ENCODE assay signal across 8 cellular contexts in genomic region chr3:111859974-111860859, GRCh38. TPM values are rescaled to one million over a fixed set of nuclear protein-coding genes. Genes with fewer than 3 reads are reported as not detected.
DNase-seq lines count a peak whose midpoint lies in the region; ATAC-seq, FAIRE-seq and TF ChIP-seq lines count a peak whose summit lies in the region.

No MANE protein-coding gene starts in this region.

- no peak for FAIRE-seq in GM12892 (lab: Jason Lieb, UNC)

- H3K4me3 Mint-ChIP-seq in T-helper 1 cell treated with Interleukin-12 subunit alpha and Interleukin-12 subunit beta and Interleukin-4 antibody, amounts not matched to agents 30 μg/mL and 1 μg/mL, for 36 hours, result peak overlapping the region; percentile 83

- H3K36me3 Mint-ChIP-seq in T-helper 1 cell treated with Interleukin-12 subunit alpha and Interleukin-12 subunit beta and Interleukin-4 antibody, amounts not matched to agents 30 μg/mL and 1 μg/mL, for 36 hours (ENCODE audit: low read depth), result no peaks in the 10 kb centered on the region

- TF ChIP-seq POLR2A in GM12892 (IDR thresholded peaks at IDR 0.05; ENCODE audit: low read depth, low read length), result no peak
- TF ChIP-seq POLR2A in NB4 (IDR thresholded peaks at IDR 0.05; ENCODE audit: extremely low read depth, insufficient read length), result no peak

- peak overlapping the region; percentile 49 for H3K4me3 ChIP-seq in NB4 (ENCODE audit: low read depth, low read length)
- peak overlapping the region; percentile 79 for H3K4me3 ChIP-seq in astrocyte of the cerebellum (ENCODE audit: low read depth, low read length)

- ATAC-seq in HG02610 (IDR thresholded peaks at IDR 0.05; ENCODE audit: unreplicated experiment), result peak; percentile 89

- TF ChIP-seq CTCF in NB4 (IDR thresholded peaks at IDR 0.05; ENCODE audit: low read depth, low read length) (peak; percentile 7), astrocyte of the cerebellum (IDR thresholded peaks at IDR 0.05; ENCODE audit: low read depth, low read length, missing control alignments) (peak; percentile 65)

- peaks cover 72% of the 10 kb centered on the region for H3K27me3 Mint-ChIP-seq in T-helper 1 cell treated with Interleukin-12 subunit alpha and Interleukin-12 subunit beta and Interleukin-4 antibody, amounts not matched to agents 30 μg/mL and 1 μg/mL, for 36 hours (ENCODE audit: low read depth)

- peak; percentile 36 for DNase-seq in GM12892 (ENCODE audit: insufficient read length)
- DNase-seq in NB4 (ENCODE audit: low read depth), result peak; percentile 69
- peak; percentile 92 for DNase-seq in astrocyte of the cerebellum (ENCODE audit: low read depth)
- DNase-seq in hepatic stellate cell (ENCODE audit: low spot score), result peak; percentile 79
- peak; percentile 85 for DNase-seq in retina
- no peak for DNase-seq in occipital lobe (lab: John Stamatoyannopoulos, UW)

- peak overlapping the region; percentile 49 for H3K27ac Mint-ChIP-seq in T-helper 1 cell treated with Interleukin-12 subunit alpha and Interleukin-12 subunit beta and Interleukin-4 antibody, amounts not matched to agents 30 μg/mL and 1 μg/mL, for 36 hours

- in situ Hi-C loops in astrocyte of the cerebellum (cut with HindIII; ENCODE audit: low sequenced_read_pairs), result loop anchor here (5.0 kb wide), 1 partner anchor 107 kb away; no protein-coding TSS in a partner anchor

- H3K4me1 Mint-ChIP-seq in T-helper 1 cell treated with Interleukin-12 subunit alpha and Interleukin-12 subunit beta and Interleukin-4 antibody, amounts not matched to agents 30 μg/mL and 1 μg/mL, for 36 hours (ENCODE audit: low read depth), result peaks cover 21% of the 10 kb centered on the region

- H3K9me3 Mint-ChIP-seq in T-helper 1 cell treated with Interleukin-12 subunit alpha and Interleukin-12 subunit beta and Interleukin-4 antibody, amounts not matched to agents 30 μg/mL and 1 μg/mL, for 36 hours, result no peaks in the 10 kb centered on the region

RNA-seq across cellular contexts. Expression of gene PHLDB2, which starts 1.2 kb away (rescaled TPM):
- not detected for polyA plus RNA-seq in GM12892 (2012; ENCODE audit: missing spikeins)
- 13.6 TPM for total RNA-seq in occipital lobe
